Comparison of ENCODE assay signal across 17 cellular contexts in the genomic region with DNA sequence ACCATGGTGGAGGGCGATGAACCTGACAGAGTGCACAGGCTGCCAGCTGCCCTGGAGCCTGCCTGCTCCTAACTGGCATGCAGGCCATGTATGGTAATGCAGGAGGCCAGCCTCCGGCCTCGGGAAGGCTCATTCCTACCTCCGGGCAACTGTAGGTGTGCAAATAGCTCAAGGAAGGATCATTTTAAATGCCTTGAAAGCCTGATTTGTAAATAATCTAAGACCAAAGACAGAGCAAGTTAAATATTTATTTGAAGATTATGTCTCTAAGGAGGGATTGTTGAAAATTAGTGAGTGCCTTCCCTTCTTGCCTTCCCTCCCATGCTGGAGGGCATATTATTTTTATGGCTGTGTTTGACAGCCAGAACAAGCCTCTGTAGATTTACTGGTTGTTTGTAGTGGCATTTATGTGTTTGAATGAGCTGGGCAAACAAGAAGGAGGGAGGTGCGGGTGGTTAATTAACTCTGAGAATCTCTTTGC.
A peak's percentile ranks its signal among the peaks of the same experiment; 100 is the strongest.
DNase-seq lines count a peak whose midpoint lies in the region; TF ChIP-seq lines count a peak whose summit lies in the region.
"Had no signal": no experiment of that assay in that cellular context is flagged by ENCODE, and none has a peak within 500 bp of the region (broad histone marks: within the 10 kb centered on the region; RNA-seq: fewer than 3 reads in every experiment).

No MANE protein-coding gene starts in this region.

- BruUV-seq in Caco-2 (replicated peaks; lab: Mats Ljungman, UMichigan): no TSS peak

- H3K9me3 Mint-ChIP-seq in Caco-2 (ENCODE audit: unreplicated experiment) (no peaks in the 10 kb centered on the region), neural crest cell (no peaks in the 10 kb centered on the region)

- H3K27ac Mint-ChIP-seq in Caco-2 (ENCODE audit: unreplicated experiment) (no peak overlapping the region), neural crest cell (ENCODE audit: unreplicated experiment) (peak overlapping the region; percentile 5)
- H3K27ac Mint-ChIP-seq: activated naive CD8-positive, alpha-beta T cell had no signal

- H3K4me3 Mint-ChIP-seq in Caco-2 (ENCODE audit: unreplicated experiment) (no peak overlapping the region), neural crest cell (no peak overlapping the region)
- H3K4me3 Mint-ChIP-seq: activated naive CD8-positive, alpha-beta T cell had no signal

- H3K4me3 ChIP-seq in Caco-2 (ENCODE audit: low read depth, low read length) (no peak overlapping the region), choroid plexus epithelial cell (ENCODE audit: low read depth, low read length) (no peak overlapping the region)
- H3K4me3 ChIP-seq: HAP-1 had no signal

- intact Hi-C loops in Caco-2 (cut with micrococcal nuclease; ENCODE audit: unreplicated experiment): loop anchor here (5.0 kb wide), 1 partner anchor 153 kb away; no protein-coding TSS in a partner anchor

- DNase-seq in Caco-2: peak; percentile 37 to 50
- peak; percentile 52 for DNase-seq in HT-29 (ENCODE audit: low spot score)
- DNase-seq in choroid plexus epithelial cell (ENCODE audit: low read depth): no peak
- no peak for DNase-seq in neural crest cell (ENCODE audit: low read depth, low spot score)
- DNase-seq in hepatic stellate cell (ENCODE audit: low spot score): no peak
- DNase-seq in AG08395 (ENCODE audit: low spot score): no peak
- DNase-seq in T-helper 2 cell: no peak
- no peak for DNase-seq in RKO (ENCODE audit: low spot score)
- DNase-seq: cortex of kidney; foreskin fibroblast; IMR-90; NCI-H2171; posterior cingulate gyrus; stimulated activated CD4-positive, alpha-beta T cell treated with anti-CD3 and anti-CD28 coated beads, Interleukin-4, amount 100 ng/mL, for 1 hour; stimulated activated naive CD4-positive, alpha-beta T cell had no signal

- no peaks in the 10 kb centered on the region for H3K36me3 ChIP-seq in Caco-2 (ENCODE audit: control insufficient read depth, insufficient read depth, low read length)
- H3K36me3 ChIP-seq: HAP-1 had no signal

- CTCF ChIA-PET in Caco-2 (lab: Charles Lee): no interaction called here

- POLR2A ChIA-PET in Caco-2 (lab: Charles Lee): no interaction called here

- 0 out of 2 replicates have a peak, but pooled peaks cover 3% of the 10 kb centered on the region for H3K4me1 ChIP-seq in Caco-2

- peaks cover 1% of the 10 kb centered on the region for H3K27me3 ChIP-seq in Caco-2 (replicated peaks; ENCODE audit: control insufficient read depth, insufficient read depth, low read length)

- TF ChIP-seq CTCF in Caco-2 (IDR thresholded peaks at IDR 0.05; ENCODE audit: insufficient read depth in 1 of 2, low read depth in 1 of 2, low read length in 1 of 2, severe bottlenecking in 1 of 2, unreplicated experiment in 1 of 2) (no peak), choroid plexus epithelial cell (conservative IDR thresholded peaks at IDR 0.05; ENCODE audit: low read depth, low read length) (peak; percentile 19), neural crest cell (conservative IDR thresholded peaks at IDR 0.05) (peak; percentile 46)

- no peaks in the 10 kb centered on the region for H3K9me3 ChIP-seq in Caco-2
- H3K9me3 ChIP-seq: HAP-1 had no signal

- H3K36me3 Mint-ChIP-seq in Caco-2 (ENCODE audit: insufficient read depth, unreplicated experiment) (no peaks in the 10 kb centered on the region), neural crest cell (ENCODE audit: low read depth) (no peaks in the 10 kb centered on the region)
- H3K36me3 Mint-ChIP-seq: activated naive CD8-positive, alpha-beta T cell had no signal

- H3K27me3 Mint-ChIP-seq in Caco-2 (ENCODE audit: insufficient read depth, unreplicated experiment) (peaks cover 22% of the 10 kb centered on the region), neural crest cell (ENCODE audit: low read depth) (no peaks in the 10 kb centered on the region)

- H3K4me1 Mint-ChIP-seq in Caco-2 (ENCODE audit: low read depth, unreplicated experiment) (no peaks in the 10 kb centered on the region), neural crest cell (peaks cover 33% of the 10 kb centered on the region)

Comparison
In these comparisons a context has a peak if more than half of its experiments do, and no peak if none do; other contexts are left out.
1. DNase-seq: peak in Caco-2 (2 of 2) and HT-29 (single experiment); none in choroid plexus epithelial cell (single experiment), neural crest cell (single experiment), hepatic stellate cell (single experiment), AG08395 (single experiment), T-helper 2 cell (0 of 5) and RKO (single experiment).
2. CTCF ChIP-seq: peak in choroid plexus epithelial cell (single experiment) and neural crest cell (single experiment); none in Caco-2 (0 of 2).